In the genomic region with DNA sequence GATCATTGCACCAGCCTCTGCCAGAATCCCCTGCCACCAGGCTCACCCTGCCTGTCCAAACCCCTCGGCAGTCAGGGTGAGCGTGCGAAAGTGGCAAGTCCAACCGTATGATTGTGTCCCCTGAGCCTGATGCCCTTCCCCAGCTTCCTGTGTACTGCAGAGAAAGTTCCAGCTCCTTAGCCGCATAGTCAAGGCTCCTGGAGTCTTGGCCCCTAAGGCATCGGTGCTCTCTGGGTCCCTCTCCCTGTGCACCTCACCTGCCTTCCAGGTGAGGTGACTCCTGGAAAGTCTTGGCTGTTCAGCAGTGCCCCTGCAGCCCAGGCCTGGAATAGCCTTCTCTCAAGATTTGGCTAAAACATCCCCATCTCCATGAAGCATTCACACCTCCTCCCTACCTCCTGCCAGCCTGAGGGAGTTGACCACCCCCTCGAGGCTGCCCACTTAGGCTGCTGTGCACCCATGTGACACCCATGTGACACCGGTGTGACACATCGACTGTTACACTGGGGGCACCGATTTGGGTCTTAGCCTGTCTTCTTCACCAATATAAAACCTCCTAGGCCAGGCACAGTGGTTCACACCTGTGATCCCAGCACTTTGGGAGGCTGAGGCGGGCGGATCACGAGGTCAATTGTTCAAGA, we compare ENCODE assay signal across 10 cellular contexts. TPM values are rescaled to one million over a fixed set of nuclear protein-coding genes. Genes with fewer than 3 reads are reported as not detected.
DNase-seq lines count a peak whose midpoint lies in the region; ATAC-seq and TF ChIP-seq lines count a peak whose summit lies in the region.
"Had no signal": no experiment of that assay in that cellular context is flagged by ENCODE, and none has a peak within 500 bp of the region (broad histone marks: within the 10 kb centered on the region; RNA-seq: fewer than 3 reads in every experiment).

No MANE protein-coding gene starts in this region.

- no peak for DNase-seq in Panc1 (ENCODE audit: low read depth, low spot score)
- no peak for DNase-seq in fibroblast of the aortic adventitia (ENCODE audit: low read depth)
- DNase-seq in sciatic nerve (ENCODE audit: low spot score): peak; percentile 42
- no peak for DNase-seq in stimulated activated CD4-positive, alpha-beta T cell treated with anti-CD3 and anti-CD28 coated beads, Interleukin-2, amount 100 ng/mL, for 48 hours
- no peak for DNase-seq in mucosa of gallbladder (ENCODE audit: low spot score)
- no peak for DNase-seq in DMS114 treated with DMSO at 0.1 percent for 48 hours (lab: John Stamatoyannopoulos, UW; ENCODE audit: unreplicated experiment)
- DNase-seq: NCI-H1092 had no signal

- CTCF ChIA-PET in Panc1 (lab: Charles Lee): interaction anchor here (0.6 kb wide), 1 partner anchor 116 kb away, joined by 6 read pairs; no protein-coding TSS in a partner anchor

- H3K27ac ChIP-seq in Panc1 (ENCODE audit: low read length): no peak overlapping the region
- H3K27ac ChIP-seq: parathyroid adenoma had no signal

- no peaks in the 10 kb centered on the region for H3K9me3 ChIP-seq in Panc1 (ENCODE audit: control insufficient read depth, insufficient read depth, low read depth, low read length)

- in situ Hi-C loops in Panc1 (cut with HindIII; ENCODE audit: low pct_unique_long_range_greater_than_20kb, low sequenced_read_pairs): no loop called here

- ATAC-seq in GM19467 (IDR thresholded peaks at IDR 0.05; ENCODE audit: unreplicated experiment) (peak; percentile 14), Panc1 (peak; percentile 30; the same call in 1 of the 2 replicates), sciatic nerve (no peak), GM21423 (IDR thresholded peaks at IDR 0.05; ENCODE audit: unreplicated experiment) (no peak)

- peak; percentile 66 for TF ChIP-seq CTCF in Panc1 (IDR thresholded peaks at IDR 0.05)
- peak; percentile 16 for TF ChIP-seq CTCF in fibroblast of the aortic adventitia (IDR thresholded peaks at IDR 0.05; ENCODE audit: insufficient read depth, low read length)

- intact Hi-C loops in Panc1 (cut with micrococcal nuclease; ENCODE audit: unreplicated experiment): no loop called here
- intact Hi-C loops in sciatic nerve (cut with DNase I): no loop called here

- POLR2A ChIA-PET in Panc1 (lab: Charles Lee): no interaction called here

- H3K4me1 ChIP-seq in Panc1 (ENCODE audit: control insufficient read depth, insufficient read depth, low read length): no peaks in the 10 kb centered on the region
- H3K4me1 ChIP-seq: parathyroid adenoma had no signal

- H3K4me3 ChIP-seq in Panc1 (ENCODE audit: low read depth in 2 of 2, low read length in 2 of 2) (no peak overlapping the region), fibroblast of the aortic adventitia (ENCODE audit: low read depth, low read length) (no peak overlapping the region)

- no peaks in the 10 kb centered on the region for H3K27me3 ChIP-seq in Panc1 (ENCODE audit: control insufficient read depth, insufficient read depth, low read length)

- BruUV-seq in Panc1 (replicated peaks; lab: Mats Ljungman, UMichigan): no TSS peak

- H3K36me3 ChIP-seq in Panc1 (ENCODE audit: control insufficient read depth, insufficient read depth, low read length): no peaks in the 10 kb centered on the region

RNA-seq across cellular contexts. Expression of a gene that starts 56.2 kb away (rescaled TPM):
- 0.26 TPM for total RNA-seq in Panc1 (2021; ENCODE audit: unreplicated experiment)
- polyA plus RNA-seq in Panc1 (2012; ENCODE audit: insufficient read length): not detected
- 22.3 and 101 TPM in 2 replicates for total RNA-seq in fibroblast of the aortic adventitia (ENCODE audit: low replicate concordance)
- 62.8 TPM for total RNA-seq in sciatic nerve
- 70.3 TPM for total RNA-seq in mucosa of gallbladder

Comparison
In these comparisons a context has a peak if more than half of its experiments do, and no peak if none do; other contexts are left out.
1. ATAC-seq: peak in GM19467 (single experiment) and Panc1 (single experiment); none in sciatic nerve (single experiment) and GM21423 (single experiment).
2. RNA of a gene that starts 56.2 kb away (total RNA-seq): 22.3 to 101 TPM in fibroblast of the aortic adventitia, 70.3 TPM in mucosa of gallbladder (single experiment) and 62.8 TPM in sciatic nerve (single experiment); 0.26 TPM in Panc1 (single experiment); every median in the first group is over 10 times any median in the second.